Comparison of ENCODE assay signal across 2 cellular contexts in the genomic region with DNA sequence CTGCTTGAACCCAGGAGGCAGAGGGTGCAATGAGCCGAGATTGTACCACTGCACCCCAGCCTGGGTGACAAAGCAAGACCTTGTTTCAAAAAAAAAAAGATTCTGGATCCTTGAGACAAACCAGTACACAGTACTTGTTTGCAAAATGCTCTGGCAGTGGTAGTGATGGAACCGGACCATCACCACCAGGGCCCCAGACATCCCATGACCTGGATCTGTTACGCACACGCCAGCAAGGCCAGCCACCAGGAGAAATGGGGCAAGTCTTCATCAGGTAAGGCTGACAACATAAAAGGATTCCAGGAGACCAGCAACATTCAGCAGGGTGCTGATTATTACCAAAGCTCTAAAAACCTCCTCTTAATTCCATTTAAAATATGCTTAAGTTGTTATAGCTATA.
TF ChIP-seq lines count a peak whose summit lies in the region.

No MANE protein-coding gene starts in this region.

TF ChIP-seq in HepG2, 621 proteins besides CTCF, POLR2A, EP300 and RAD21:
- TF ChIP-seq ZEB1 (IDR thresholded peaks at IDR 0.05; ENCODE audit: insufficient replicate concordance, low read depth) (no peak), UBTF (CRISPR knock-in tag; IDR thresholded peaks at IDR 0.05) (0 out of 2 replicates have a peak, but pooled peaks have one; percentile 16), ZMYM4 (CRISPR knock-in tag; IDR thresholded peaks at IDR 0.05) (peak; percentile 2; the same call in 1 of the 2 replicates), ZNF839 (CRISPR knock-in tag; IDR thresholded peaks at IDR 0.05; ENCODE audit: borderline replicate concordance) (peak; percentile 34; the same call in 1 of the 2 replicates), AKAP8 (CRISPR knock-in tag; IDR thresholded peaks at IDR 0.05) (0 out of 2 replicates have a peak, but pooled peaks have one; percentile 47), NONO (IDR thresholded peaks at IDR 0.05) (no peak), NONO (CRISPR knock-in tag; conservative IDR thresholded peaks at IDR 0.05) (no peak), ZNF644 (CRISPR knock-in tag; IDR thresholded peaks at IDR 0.05; ENCODE audit: low read depth) (no peak)

TF ChIP-seq in WTC11, 78 proteins besides CTCF, POLR2A, EP300 and RAD21:
- TF ChIP-seq GTF2I (CRISPR knock-in tag; conservative IDR thresholded peaks at IDR 0.05) (no peak), ZNF263 (CRISPR knock-in tag; IDR thresholded peaks at IDR 0.05; ENCODE audit: low read depth) (no peak), USF2 (CRISPR knock-in tag; IDR thresholded peaks at IDR 0.05) (no peak), GRHL2 (CRISPR knock-in tag; IDR thresholded peaks at IDR 0.05; ENCODE audit: insufficient replicate concordance, severe bottlenecking) (no peak), SP1 (CRISPR knock-in tag; conservative IDR thresholded peaks at IDR 0.05) (no peak), TEAD4 (CRISPR knock-in tag; IDR thresholded peaks at IDR 0.05) (no peak), JAZF1 (CRISPR knock-in tag; IDR thresholded peaks at IDR 0.05) (no peak)
TF ChIP-seq in WTC11: peak in this region for 0.
